ENCODE assay signal across 1 cellular context in genomic region chr4:184537269-184538022, GRCh38.
TF ChIP-seq lines count a peak whose summit lies in the region.

No MANE protein-coding gene starts in this region.

TF ChIP-seq in K562, 482 proteins besides CTCF, POLR2A, EP300 and RAD21 (continued from another document and continues in another):
- TF ChIP-seq, protein P1, sequence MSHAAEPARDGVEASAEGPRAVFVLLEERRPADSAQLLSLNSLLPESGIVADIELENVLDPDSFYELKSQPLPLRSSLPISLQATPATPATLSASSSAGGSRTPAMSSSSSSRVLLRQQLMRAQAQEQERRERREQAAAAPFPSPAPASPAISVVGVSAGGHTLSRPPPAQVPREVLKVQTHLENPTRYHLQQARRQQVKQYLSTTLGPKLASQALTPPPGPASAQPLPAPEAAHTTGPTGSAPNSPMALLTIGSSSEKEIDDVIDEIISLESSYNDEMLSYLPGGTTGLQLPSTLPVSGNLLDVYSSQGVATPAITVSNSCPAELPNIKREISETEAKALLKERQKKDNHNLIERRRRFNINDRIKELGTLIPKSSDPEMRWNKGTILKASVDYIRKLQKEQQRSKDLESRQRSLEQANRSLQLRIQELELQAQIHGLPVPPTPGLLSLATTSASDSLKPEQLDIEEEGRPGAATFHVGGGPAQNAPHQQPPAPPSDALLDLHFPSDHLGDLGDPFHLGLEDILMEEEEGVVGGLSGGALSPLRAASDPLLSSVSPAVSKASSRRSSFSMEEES (CRISPR knock-in tag; IDR thresholded peaks at IDR 0.05) = no peak
- TF ChIP-seq DACH1 (IDR thresholded peaks at IDR 0.05; ENCODE audit: partially characterized antibody) (peak; percentile 61), PRPF4 (IDR thresholded peaks at IDR 0.05; ENCODE audit: insufficient read depth, low read depth, low read length, poor library complexity, severe bottlenecking) (no peak), TBP (optimal IDR thresholded peaks at IDR 0.05; ENCODE audit: low read depth, low read length) (peak; percentile 67), VEZF1 (CRISPR knock-in tag; IDR thresholded peaks at IDR 0.05) (peak; percentile 69), NR2F6 (CRISPR knock-in tag; IDR thresholded peaks at IDR 0.05) (0 out of 2 replicates have a peak, but pooled peaks have one; percentile 12), EHMT2 (IDR thresholded peaks at IDR 0.05) (no peak), MAZ (CRISPR knock-in tag; conservative IDR thresholded peaks at IDR 0.05 in 1 of 2, IDR thresholded peaks at IDR 0.05 in 1 of 2) (no peak; a peak in 2 of 4 replicates), ZNF175 (CRISPR knock-in tag; IDR thresholded peaks at IDR 0.05; ENCODE audit: low read depth) (no peak), PHF8 (IDR thresholded peaks at IDR 0.05; ENCODE audit: borderline replicate concordance, low read length) (peak; percentile 82; the same call in 1 of the 2 replicates), CHCHD3 (CRISPR knock-in tag; IDR thresholded peaks at IDR 0.05) (no peak), ZBTB7A (IDR thresholded peaks at IDR 0.05; ENCODE audit: borderline replicate concordance, control insufficient read depth, low read depth, low read length) (no peak; the same call in 1 of the 2 replicates), EZH2 (IDR thresholded peaks at IDR 0.05; ENCODE audit: borderline replicate concordance, low read depth, low read length) (no peak), COPS2 (conservative IDR thresholded peaks at IDR 0.05) (no peak), ZEB2 (IDR thresholded peaks at IDR 0.05) (no peak), ERF (CRISPR knock-in tag; IDR thresholded peaks at IDR 0.05) (no peak), SAFB (IDR thresholded peaks at IDR 0.05; ENCODE audit: borderline replicate concordance, low read depth, low read length) (no peak), TARDBP (IDR thresholded peaks at IDR 0.05) (no peak), ZNF263 (CRISPR knock-in tag; IDR thresholded peaks at IDR 0.05; ENCODE audit: borderline replicate concordance) (peak; percentile 12; the same call in 1 of the 2 replicates), PTBP1 (IDR thresholded peaks at IDR 0.05; ENCODE audit: low read depth, low read length) (no peak), ZBED1 (IDR thresholded peaks at IDR 0.05) (no peak), BDP1 (IDR thresholded peaks at IDR 0.05; ENCODE audit: insufficient read depth, insufficient read length) (no peak), JUNB (CRISPR knock-in tag; conservative IDR thresholded peaks at IDR 0.05) (no peak), ZNF644 (tag; IDR thresholded peaks at IDR 0.05; ENCODE audit: low read depth) (no peak)
- TF ChIP-seq, protein P2, sequence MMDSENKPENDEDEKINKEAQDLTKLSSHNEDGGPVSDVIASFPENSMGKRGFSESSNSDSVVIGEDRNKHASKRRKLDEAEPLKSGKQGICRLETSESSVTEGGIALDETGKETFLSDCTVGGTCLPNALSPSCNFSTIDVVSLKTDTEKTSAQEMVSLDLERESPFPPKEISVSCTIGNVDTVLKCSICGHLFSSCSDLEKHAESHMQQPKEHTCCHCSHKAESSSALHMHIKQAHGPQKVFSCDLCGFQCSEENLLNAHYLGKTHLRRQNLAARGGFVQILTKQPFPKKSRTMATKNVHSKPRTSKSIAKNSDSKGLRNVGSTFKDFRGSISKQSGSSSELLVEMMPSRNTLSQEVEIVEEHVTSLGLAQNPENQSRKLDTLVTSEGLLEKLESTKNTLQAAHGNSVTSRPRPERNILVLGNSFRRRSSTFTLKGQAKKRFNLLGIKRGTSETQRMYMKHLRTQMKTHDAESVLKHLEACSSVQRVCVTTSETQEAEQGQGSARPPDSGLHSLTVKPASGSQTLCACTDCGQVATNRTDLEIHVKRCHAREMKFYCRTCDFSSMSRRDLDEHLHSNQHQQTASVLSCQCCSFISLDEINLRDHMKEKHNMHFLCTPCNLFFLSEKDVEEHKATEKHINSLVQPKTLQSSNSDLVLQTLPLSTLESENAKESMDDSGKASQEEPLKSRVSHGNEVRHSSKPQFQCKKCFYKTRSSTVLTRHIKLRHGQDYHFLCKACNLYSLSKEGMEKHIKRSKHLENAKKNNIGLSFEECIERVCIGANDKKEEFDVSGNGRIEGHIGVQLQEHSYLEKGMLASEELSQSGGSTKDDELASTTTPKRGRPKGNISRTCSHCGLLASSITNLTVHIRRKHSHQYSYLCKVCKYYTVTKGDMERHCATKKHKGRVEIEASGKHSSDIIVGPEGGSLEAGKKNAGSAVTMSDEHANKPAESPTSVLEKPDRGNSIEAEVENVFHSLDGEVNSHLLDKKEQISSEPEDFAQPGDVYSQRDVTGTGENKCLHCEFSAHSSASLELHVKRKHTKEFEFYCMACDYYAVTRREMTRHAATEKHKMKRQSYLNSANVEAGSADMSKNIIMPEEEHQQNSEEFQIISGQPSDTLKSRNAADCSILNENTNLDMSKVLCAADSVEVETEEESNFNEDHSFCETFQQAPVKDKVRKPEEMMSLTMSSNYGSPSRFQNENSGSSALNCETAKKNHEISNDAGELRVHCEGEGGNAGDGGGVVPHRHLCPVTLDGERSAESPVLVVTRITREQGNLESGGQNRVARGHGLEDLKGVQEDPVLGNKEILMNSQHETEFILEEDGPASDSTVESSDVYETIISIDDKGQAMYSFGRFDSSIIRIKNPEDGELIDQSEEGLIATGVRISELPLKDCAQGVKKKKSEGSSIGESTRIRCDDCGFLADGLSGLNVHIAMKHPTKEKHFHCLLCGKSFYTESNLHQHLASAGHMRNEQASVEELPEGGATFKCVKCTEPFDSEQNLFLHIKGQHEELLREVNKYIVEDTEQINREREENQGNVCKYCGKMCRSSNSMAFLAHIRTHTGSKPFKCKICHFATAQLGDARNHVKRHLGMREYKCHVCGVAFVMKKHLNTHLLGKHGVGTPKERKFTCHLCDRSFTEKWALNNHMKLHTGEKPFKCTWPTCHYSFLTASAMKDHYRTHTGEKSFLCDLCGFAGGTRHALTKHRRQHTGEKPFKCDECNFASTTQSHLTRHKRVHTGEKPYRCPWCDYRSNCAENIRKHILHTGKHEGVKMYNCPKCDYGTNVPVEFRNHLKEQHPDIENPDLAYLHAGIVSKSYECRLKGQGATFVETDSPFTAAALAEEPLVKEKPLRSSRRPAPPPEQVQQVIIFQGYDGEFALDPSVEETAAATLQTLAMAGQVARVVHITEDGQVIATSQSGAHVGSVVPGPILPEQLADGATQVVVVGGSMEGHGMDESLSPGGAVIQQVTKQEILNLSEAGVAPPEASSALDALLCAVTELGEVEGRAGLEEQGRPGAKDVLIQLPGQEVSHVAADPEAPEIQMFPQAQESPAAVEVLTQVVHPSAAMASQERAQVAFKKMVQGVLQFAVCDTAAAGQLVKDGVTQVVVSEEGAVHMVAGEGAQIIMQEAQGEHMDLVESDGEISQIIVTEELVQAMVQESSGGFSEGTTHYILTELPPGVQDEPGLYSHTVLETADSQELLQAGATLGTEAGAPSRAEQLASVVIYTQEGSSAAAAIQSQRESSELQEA (IDR thresholded peaks at IDR 0.05; ENCODE audit: low read depth) = no peak
- TF ChIP-seq, protein P3, sequence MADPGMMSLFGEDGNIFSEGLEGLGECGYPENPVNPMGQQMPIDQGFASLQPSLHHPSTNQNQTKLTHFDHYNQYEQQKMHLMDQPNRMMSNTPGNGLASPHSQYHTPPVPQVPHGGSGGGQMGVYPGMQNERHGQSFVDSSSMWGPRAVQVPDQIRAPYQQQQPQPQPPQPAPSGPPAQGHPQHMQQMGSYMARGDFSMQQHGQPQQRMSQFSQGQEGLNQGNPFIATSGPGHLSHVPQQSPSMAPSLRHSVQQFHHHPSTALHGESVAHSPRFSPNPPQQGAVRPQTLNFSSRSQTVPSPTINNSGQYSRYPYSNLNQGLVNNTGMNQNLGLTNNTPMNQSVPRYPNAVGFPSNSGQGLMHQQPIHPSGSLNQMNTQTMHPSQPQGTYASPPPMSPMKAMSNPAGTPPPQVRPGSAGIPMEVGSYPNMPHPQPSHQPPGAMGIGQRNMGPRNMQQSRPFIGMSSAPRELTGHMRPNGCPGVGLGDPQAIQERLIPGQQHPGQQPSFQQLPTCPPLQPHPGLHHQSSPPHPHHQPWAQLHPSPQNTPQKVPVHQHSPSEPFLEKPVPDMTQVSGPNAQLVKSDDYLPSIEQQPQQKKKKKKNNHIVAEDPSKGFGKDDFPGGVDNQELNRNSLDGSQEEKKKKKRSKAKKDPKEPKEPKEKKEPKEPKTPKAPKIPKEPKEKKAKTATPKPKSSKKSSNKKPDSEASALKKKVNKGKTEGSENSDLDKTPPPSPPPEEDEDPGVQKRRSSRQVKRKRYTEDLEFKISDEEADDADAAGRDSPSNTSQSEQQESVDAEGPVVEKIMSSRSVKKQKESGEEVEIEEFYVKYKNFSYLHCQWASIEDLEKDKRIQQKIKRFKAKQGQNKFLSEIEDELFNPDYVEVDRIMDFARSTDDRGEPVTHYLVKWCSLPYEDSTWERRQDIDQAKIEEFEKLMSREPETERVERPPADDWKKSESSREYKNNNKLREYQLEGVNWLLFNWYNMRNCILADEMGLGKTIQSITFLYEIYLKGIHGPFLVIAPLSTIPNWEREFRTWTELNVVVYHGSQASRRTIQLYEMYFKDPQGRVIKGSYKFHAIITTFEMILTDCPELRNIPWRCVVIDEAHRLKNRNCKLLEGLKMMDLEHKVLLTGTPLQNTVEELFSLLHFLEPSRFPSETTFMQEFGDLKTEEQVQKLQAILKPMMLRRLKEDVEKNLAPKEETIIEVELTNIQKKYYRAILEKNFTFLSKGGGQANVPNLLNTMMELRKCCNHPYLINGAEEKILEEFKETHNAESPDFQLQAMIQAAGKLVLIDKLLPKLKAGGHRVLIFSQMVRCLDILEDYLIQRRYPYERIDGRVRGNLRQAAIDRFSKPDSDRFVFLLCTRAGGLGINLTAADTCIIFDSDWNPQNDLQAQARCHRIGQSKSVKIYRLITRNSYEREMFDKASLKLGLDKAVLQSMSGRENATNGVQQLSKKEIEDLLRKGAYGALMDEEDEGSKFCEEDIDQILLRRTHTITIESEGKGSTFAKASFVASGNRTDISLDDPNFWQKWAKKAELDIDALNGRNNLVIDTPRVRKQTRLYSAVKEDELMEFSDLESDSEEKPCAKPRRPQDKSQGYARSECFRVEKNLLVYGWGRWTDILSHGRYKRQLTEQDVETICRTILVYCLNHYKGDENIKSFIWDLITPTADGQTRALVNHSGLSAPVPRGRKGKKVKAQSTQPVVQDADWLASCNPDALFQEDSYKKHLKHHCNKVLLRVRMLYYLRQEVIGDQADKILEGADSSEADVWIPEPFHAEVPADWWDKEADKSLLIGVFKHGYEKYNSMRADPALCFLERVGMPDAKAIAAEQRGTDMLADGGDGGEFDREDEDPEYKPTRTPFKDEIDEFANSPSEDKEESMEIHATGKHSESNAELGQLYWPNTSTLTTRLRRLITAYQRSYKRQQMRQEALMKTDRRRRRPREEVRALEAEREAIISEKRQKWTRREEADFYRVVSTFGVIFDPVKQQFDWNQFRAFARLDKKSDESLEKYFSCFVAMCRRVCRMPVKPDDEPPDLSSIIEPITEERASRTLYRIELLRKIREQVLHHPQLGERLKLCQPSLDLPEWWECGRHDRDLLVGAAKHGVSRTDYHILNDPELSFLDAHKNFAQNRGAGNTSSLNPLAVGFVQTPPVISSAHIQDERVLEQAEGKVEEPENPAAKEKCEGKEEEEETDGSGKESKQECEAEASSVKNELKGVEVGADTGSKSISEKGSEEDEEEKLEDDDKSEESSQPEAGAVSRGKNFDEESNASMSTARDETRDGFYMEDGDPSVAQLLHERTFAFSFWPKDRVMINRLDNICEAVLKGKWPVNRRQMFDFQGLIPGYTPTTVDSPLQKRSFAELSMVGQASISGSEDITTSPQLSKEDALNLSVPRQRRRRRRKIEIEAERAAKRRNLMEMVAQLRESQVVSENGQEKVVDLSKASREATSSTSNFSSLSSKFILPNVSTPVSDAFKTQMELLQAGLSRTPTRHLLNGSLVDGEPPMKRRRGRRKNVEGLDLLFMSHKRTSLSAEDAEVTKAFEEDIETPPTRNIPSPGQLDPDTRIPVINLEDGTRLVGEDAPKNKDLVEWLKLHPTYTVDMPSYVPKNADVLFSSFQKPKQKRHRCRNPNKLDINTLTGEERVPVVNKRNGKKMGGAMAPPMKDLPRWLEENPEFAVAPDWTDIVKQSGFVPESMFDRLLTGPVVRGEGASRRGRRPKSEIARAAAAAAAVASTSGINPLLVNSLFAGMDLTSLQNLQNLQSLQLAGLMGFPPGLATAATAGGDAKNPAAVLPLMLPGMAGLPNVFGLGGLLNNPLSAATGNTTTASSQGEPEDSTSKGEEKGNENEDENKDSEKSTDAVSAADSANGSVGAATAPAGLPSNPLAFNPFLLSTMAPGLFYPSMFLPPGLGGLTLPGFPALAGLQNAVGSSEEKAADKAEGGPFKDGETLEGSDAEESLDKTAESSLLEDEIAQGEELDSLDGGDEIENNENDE (IDR thresholded peaks at IDR 0.05; ENCODE audit: low read depth, low read length) = no peak
- TF ChIP-seq, protein P4, sequence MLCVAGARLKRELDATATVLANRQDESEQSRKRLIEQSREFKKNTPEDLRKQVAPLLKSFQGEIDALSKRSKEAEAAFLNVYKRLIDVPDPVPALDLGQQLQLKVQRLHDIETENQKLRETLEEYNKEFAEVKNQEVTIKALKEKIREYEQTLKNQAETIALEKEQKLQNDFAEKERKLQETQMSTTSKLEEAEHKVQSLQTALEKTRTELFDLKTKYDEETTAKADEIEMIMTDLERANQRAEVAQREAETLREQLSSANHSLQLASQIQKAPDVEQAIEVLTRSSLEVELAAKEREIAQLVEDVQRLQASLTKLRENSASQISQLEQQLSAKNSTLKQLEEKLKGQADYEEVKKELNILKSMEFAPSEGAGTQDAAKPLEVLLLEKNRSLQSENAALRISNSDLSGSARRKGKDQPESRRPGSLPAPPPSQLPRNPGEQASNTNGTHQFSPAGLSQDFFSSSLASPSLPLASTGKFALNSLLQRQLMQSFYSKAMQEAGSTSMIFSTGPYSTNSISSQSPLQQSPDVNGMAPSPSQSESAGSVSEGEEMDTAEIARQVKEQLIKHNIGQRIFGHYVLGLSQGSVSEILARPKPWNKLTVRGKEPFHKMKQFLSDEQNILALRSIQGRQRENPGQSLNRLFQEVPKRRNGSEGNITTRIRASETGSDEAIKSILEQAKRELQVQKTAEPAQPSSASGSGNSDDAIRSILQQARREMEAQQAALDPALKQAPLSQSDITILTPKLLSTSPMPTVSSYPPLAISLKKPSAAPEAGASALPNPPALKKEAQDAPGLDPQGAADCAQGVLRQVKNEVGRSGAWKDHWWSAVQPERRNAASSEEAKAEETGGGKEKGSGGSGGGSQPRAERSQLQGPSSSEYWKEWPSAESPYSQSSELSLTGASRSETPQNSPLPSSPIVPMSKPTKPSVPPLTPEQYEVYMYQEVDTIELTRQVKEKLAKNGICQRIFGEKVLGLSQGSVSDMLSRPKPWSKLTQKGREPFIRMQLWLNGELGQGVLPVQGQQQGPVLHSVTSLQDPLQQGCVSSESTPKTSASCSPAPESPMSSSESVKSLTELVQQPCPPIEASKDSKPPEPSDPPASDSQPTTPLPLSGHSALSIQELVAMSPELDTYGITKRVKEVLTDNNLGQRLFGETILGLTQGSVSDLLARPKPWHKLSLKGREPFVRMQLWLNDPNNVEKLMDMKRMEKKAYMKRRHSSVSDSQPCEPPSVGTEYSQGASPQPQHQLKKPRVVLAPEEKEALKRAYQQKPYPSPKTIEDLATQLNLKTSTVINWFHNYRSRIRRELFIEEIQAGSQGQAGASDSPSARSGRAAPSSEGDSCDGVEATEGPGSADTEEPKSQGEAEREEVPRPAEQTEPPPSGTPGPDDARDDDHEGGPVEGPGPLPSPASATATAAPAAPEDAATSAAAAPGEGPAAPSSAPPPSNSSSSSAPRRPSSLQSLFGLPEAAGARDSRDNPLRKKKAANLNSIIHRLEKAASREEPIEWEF (CRISPR knock-in tag; IDR thresholded peaks at IDR 0.05) = no peak
